8 cellular contexts compared by ENCODE assay signal in the genomic region with DNA sequence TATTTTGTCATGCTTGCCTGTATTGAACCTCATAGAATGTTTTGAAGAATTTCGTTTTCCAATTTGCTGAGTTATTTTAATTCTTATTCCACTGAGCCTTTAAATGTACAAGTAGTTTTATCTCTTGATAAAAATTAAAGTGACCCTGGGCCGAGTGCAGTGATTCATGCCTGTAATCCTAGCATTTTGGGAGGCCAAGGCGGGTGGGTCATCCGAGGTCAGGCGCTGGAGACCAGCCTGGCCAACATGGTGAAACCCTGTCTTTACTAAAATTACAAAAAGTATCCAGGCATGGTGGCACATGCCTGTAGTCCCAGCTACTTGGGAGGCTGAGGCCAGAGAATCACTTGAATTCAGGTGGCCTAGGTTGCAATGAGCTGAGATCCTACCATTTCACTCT. TPM values are rescaled to one million over a fixed set of nuclear protein-coding genes. Genes with fewer than 3 reads are reported as not detected.
"Had no signal": no experiment of that assay in that cellular context is flagged by ENCODE, and none has a peak within 500 bp of the region (broad histone marks: within the 10 kb centered on the region; RNA-seq: fewer than 3 reads in every experiment).

No MANE protein-coding gene starts in this region.

RNA-seq across cellular contexts. Expression of a gene that starts 38.8 kb away (rescaled TPM):
- total RNA-seq: dermis blood vessel endothelial cell; epithelial cell of proximal tubule; gastrocnemius medialis; heart left ventricle; left cardiac atrium; lung microvascular endothelial cell; osteocyte; T-helper 2 cell treated with Interferon-gamma antibody and Interleukin-4, amounts not matched to agents 100 ng/mL and 5 ng/mL, for 36 hours had no signal
- polyA plus RNA-seq: heart left ventricle had no signal
